Comparison of ENCODE assay signal across 14 cellular contexts in genomic region chr10:111556666-111557065, GRCh38.
DNase-seq lines count a peak whose midpoint lies in the region; ATAC-seq and TF ChIP-seq lines count a peak whose summit lies in the region.
"Had no signal": no experiment of that assay in that cellular context is flagged by ENCODE, and none has a peak within 500 bp of the region (broad histone marks: within the 10 kb centered on the region; RNA-seq: fewer than 3 reads in every experiment).

No MANE protein-coding gene starts in this region.

- no peaks in the 10 kb centered on the region for H3K27me3 Mint-ChIP-seq in activated CD4-positive, alpha-beta memory T cell treated with anti-CD3 and anti-CD28 coated beads for 36 hours
- H3K27me3 Mint-ChIP-seq in stimulated activated naive CD8-positive, alpha-beta T cell treated with anti-CD3 and anti-CD28 coated beads, Interleukin-15, amount 100 ng/mL, for 72 hours, result peaks cover 2% of the 10 kb centered on the region

- no peak overlapping the region for H3K4me3 Mint-ChIP-seq in activated CD4-positive, alpha-beta memory T cell treated with anti-CD3 and anti-CD28 coated beads for 36 hours
- no peak overlapping the region for H3K4me3 Mint-ChIP-seq in stimulated activated naive CD8-positive, alpha-beta T cell treated with anti-CD3 and anti-CD28 coated beads, Interleukin-15, amount 100 ng/mL, for 72 hours
- H3K4me3 Mint-ChIP-seq: CD4-positive, alpha-beta T cell; H9 had no signal

- H3K4me1 ChIP-seq in right lobe of liver (peaks cover 0 to 31% (median 13%) of the 10 kb centered on the region in 4 donors), vagina (peaks cover 4% of the 10 kb centered on the region)

- H3K36me3 ChIP-seq in right lobe of liver, result no peaks in the 10 kb centered on the region
- no peaks in the 10 kb centered on the region for H3K36me3 ChIP-seq in vagina

- CTCF ChIA-PET in activated CD4-positive, alpha-beta memory T cell treated with anti-CD3 and anti-CD28 coated beads for 36 hours (lab: Charles Lee), result no interaction called here

- no peaks in the 10 kb centered on the region for H3K4me1 Mint-ChIP-seq in activated CD4-positive, alpha-beta memory T cell treated with anti-CD3 and anti-CD28 coated beads for 36 hours (ENCODE audit: low read depth)
- no peaks in the 10 kb centered on the region for H3K4me1 Mint-ChIP-seq in stimulated activated naive CD8-positive, alpha-beta T cell treated with anti-CD3 and anti-CD28 coated beads, Interleukin-15, amount 100 ng/mL, for 72 hours

- POLR2A ChIA-PET in activated CD4-positive, alpha-beta memory T cell treated with anti-CD3 and anti-CD28 coated beads for 36 hours (lab: Charles Lee), result no interaction called here

- intact Hi-C loops in right lobe of liver (cut with DNase I), result no loop called here
- intact Hi-C loops in vagina (cut with DNase I), result no loop called here
- intact Hi-C loops in activated CD4-positive, alpha-beta memory T cell treated with anti-CD3 and anti-CD28 coated beads for 36 hours (cut with micrococcal nuclease), result no loop called here

- no peaks in the 10 kb centered on the region for H3K36me3 Mint-ChIP-seq in activated CD4-positive, alpha-beta memory T cell treated with anti-CD3 and anti-CD28 coated beads for 36 hours

- H3K27ac Mint-ChIP-seq in activated CD4-positive, alpha-beta memory T cell treated with anti-CD3 and anti-CD28 coated beads for 36 hours, result no peak overlapping the region
- H3K27ac Mint-ChIP-seq in stimulated activated naive CD8-positive, alpha-beta T cell treated with anti-CD3 and anti-CD28 coated beads, Interleukin-15, amount 100 ng/mL, for 72 hours, result no peak overlapping the region
- H3K27ac Mint-ChIP-seq: CD4-positive, alpha-beta T cell; H9 had no signal

- peak; percentile 5 for DNase-seq in HuH-7 (ENCODE audit: low spot score)
- peak; percentile 50 for DNase-seq in OCI-M1 (lab: John Stamatoyannopoulos, UW)
- DNase-seq in fibroblast of villous mesenchyme (ENCODE audit: low read depth), result peak; percentile 3
- DNase-seq in right lobe of liver, result peak in 1 of 3 donors; percentile 46
- no peak for DNase-seq in vagina (ENCODE audit: extremely low spot score in 2 of 2)
- no peak for DNase-seq in activated CD4-positive, alpha-beta memory T cell treated with anti-CD3 and anti-CD28 coated beads for 36 hours
- no peak for DNase-seq in stimulated activated naive CD8-positive, alpha-beta T cell treated with anti-CD3 and anti-CD28 coated beads, Interleukin-15, amount 100 ng/mL, for 72 hours
- DNase-seq in cerebellum (ENCODE audit: low spot score), result no peak
- DNase-seq: ACHN; C1 segment of cervical spinal cord; CD4-positive, alpha-beta T cell; DMS79; GOT3; H9 had no signal

- ATAC-seq in right lobe of liver, result peak; percentile 90 to 94 (median 90)
- ATAC-seq in stimulated activated naive CD8-positive, alpha-beta T cell treated with anti-CD3 and anti-CD28 coated beads, Interleukin-15, amount 100 ng/mL, for 72 hours, result no peak

- H3K27ac ChIP-seq in right lobe of liver (peak overlapping the region in 1 of 3 donors; percentile 36), vagina (no peak overlapping the region)

- H3K27me3 ChIP-seq in right lobe of liver, result no peaks in the 10 kb centered on the region
- no peaks in the 10 kb centered on the region for H3K27me3 ChIP-seq in vagina

- 14% methylated on average over 3 of the region's 3 CpGs for WGBS in right lobe of liver (ENCODE audit: insufficient coverage, low coverage, low lambda C conversion rate, missing lambda C conversion rate)

- TF ChIP-seq POLR2A in right lobe of liver (IDR thresholded peaks at IDR 0.05), result no peak
- no peak for TF ChIP-seq POLR2A in vagina (IDR thresholded peaks at IDR 0.05)

- H3K9me3 Mint-ChIP-seq in activated CD4-positive, alpha-beta memory T cell treated with anti-CD3 and anti-CD28 coated beads for 36 hours, result no peaks in the 10 kb centered on the region
- no peaks in the 10 kb centered on the region for H3K9me3 Mint-ChIP-seq in stimulated activated naive CD8-positive, alpha-beta T cell treated with anti-CD3 and anti-CD28 coated beads, Interleukin-15, amount 100 ng/mL, for 72 hours
- H3K9me3 Mint-ChIP-seq: CD4-positive, alpha-beta T cell; H9 had no signal

- H3K4me3 ChIP-seq in fibroblast of villous mesenchyme (ENCODE audit: low read depth, low read length) (no peak overlapping the region), right lobe of liver (no peak overlapping the region), vagina (no peak overlapping the region)

- no peak for TF ChIP-seq CTCF in fibroblast of villous mesenchyme (IDR thresholded peaks at IDR 0.05; ENCODE audit: insufficient read depth, low read depth, low read length)
- no peak for TF ChIP-seq CTCF in right lobe of liver (IDR thresholded peaks at IDR 0.05)
- TF ChIP-seq CTCF in vagina (IDR thresholded peaks at IDR 0.05), result no peak

- H3K9me3 ChIP-seq in right lobe of liver, result no peaks in the 10 kb centered on the region
- H3K9me3 ChIP-seq in vagina, result no peaks in the 10 kb centered on the region

Comparison
In these comparisons a context has a peak if more than half of its experiments do, and no peak if none do; other contexts are left out.
1. DNase-seq: peak in HuH-7 (single experiment), OCI-M1 (single experiment) and fibroblast of villous mesenchyme (single experiment); none in vagina (0 of 2), activated CD4-positive, alpha-beta memory T cell treated with anti-CD3 and anti-CD28 coated beads for 36 hours (single experiment), stimulated activated naive CD8-positive, alpha-beta T cell treated with anti-CD3 and anti-CD28 coated beads, Interleukin-15, amount 100 ng/mL, for 72 hours (0 of 2) and cerebellum (single experiment).